ENCODE assay signal across 1 cellular context in the genomic region with DNA sequence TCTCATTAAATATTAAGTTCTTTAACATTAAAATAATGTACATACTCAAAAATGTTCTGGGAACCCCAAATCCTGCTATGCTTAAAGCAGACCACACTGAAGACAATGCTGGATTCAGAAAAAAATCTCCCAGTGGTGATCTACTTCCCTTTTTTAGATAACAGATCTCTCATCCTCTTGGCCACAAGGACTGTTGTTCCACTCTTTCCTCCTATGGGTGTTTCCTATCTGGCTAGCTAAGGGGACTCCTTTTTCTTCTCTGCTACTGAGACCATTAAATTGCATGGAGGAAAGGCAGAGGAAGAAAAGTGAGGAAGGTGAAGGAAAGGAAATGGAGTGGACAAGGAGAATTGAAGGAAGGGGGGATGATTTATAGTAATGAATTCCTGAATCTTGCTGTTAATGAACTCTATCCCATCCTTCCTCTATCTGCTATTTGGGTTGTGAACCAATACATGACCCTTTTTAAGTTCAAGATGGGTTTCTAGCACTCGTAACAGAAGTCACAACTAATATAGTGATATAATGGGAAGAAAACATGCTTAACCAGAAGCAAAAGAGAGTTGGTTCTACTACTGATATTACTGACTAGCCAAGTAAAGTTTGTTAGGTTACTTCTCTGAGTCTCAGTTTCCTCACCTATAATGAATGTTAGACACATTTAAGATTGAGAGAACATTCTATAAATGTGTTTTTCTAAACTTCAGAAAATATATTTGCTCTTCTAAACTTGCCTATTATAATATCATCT.
TF ChIP-seq lines count a peak whose summit lies in the region.

No MANE protein-coding gene starts in this region.

TF ChIP-seq in GM23338, 12 proteins besides CTCF, POLR2A, EP300 and RAD21 (continued from another document):
- TF ChIP-seq, protein P1, sequence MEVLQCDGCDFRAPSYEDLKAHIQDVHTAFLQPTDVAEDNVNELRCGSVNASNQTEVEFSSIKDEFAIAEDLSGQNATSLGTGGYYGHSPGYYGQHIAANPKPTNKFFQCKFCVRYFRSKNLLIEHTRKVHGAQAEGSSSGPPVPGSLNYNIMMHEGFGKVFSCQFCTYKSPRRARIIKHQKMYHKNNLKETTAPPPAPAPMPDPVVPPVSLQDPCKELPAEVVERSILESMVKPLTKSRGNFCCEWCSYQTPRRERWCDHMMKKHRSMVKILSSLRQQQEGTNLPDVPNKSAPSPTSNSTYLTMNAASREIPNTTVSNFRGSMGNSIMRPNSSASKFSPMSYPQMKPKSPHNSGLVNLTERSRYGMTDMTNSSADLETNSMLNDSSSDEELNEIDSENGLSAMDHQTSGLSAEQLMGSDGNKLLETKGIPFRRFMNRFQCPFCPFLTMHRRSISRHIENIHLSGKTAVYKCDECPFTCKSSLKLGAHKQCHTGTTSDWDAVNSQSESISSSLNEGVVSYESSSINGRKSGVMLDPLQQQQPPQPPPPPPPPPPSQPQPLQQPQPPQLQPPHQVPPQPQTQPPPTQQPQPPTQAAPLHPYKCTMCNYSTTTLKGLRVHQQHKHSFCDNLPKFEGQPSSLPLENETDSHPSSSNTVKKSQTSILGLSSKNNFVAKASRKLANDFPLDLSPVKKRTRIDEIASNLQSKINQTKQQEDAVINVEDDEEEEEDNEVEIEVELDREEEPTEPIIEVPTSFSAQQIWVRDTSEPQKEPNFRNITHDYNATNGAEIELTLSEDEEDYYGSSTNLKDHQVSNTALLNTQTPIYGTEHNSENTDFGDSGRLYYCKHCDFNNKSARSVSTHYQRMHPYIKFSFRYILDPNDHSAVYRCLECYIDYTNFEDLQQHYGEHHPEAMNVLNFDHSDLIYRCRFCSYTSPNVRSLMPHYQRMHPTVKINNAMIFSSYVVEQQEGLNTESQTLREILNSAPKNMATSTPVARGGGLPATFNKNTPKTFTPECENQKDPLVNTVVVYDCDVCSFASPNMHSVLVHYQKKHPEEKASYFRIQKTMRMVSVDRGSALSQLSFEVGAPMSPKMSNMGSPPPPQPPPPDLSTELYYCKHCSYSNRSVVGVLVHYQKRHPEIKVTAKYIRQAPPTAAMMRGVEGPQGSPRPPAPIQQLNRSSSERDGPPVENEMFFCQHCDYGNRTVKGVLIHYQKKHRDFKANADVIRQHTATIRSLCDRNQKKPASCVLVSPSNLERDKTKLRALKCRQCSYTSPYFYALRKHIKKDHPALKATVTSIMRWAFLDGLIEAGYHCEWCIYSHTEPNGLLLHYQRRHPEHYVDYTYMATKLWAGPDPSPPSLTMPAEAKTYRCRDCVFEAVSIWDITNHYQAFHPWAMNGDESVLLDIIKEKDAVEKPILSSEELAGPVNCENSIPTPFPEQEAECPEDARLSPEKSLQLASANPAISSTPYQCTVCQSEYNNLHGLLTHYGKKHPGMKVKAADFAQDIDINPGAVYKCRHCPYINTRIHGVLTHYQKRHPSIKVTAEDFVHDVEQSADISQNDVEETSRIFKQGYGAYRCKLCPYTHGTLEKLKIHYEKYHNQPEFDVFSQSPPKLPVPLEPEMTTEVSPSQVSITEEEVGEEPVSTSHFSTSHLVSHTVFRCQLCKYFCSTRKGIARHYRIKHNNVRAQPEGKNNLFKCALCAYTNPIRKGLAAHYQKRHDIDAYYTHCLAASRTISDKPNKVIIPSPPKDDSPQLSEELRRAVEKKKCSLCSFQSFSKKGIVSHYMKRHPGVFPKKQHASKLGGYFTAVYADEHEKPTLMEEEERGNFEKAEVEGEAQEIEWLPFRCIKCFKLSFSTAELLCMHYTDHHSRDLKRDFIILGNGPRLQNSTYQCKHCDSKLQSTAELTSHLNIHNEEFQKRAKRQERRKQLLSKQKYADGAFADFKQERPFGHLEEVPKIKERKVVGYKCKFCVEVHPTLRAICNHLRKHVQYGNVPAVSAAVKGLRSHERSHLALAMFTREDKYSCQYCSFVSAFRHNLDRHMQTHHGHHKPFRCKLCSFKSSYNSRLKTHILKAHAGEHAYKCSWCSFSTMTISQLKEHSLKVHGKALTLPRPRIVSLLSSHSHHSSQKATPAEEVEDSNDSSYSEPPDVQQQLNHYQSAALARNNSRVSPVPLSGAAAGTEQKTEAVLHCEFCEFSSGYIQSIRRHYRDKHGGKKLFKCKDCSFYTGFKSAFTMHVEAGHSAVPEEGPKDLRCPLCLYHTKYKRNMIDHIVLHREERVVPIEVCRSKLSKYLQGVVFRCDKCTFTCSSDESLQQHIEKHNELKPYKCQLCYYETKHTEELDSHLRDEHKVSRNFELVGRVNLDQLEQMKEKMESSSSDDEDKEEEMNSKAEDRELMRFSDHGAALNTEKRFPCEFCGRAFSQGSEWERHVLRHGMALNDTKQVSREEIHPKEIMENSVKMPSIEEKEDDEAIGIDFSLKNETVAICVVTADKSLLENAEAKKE (CRISPR knock-in tag; IDR thresholded peaks at IDR 0.05), result no peak
- TF ChIP-seq STAT1 (IDR thresholded peaks at IDR 0.05; ENCODE audit: unreplicated experiment) (no peak), EZH2 (IDR thresholded peaks at IDR 0.05; ENCODE audit: low read depth, unreplicated experiment) (no peak), ZNF331 (CRISPR knock-in tag; IDR thresholded peaks at IDR 0.05; ENCODE audit: low read depth) (no peak)
